12 cellular contexts compared by ENCODE assay signal in the genomic region with DNA sequence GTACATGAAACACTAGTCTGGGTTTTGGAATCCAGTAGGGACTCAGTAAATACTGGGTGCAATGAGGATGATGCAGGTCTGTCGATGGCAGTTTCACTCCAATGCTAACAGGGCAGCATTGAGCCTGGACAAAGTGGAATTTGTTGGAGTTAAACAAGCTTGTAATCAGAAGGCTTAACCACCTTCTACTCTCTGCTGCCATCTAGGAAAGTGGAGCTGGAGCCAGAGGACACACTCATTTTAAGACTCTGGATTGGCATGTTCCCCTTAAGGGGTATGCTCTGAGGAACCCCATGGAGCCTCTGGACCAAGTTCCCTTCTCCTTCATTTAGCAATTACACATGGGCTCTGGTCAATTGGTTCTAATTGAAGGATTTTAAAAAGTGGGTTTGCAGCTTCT.
DNase-seq lines count a peak whose midpoint lies in the region; TF ChIP-seq lines count a peak whose summit lies in the region.
"Had no signal": no experiment of that assay in that cellular context is flagged by ENCODE, and none has a peak within 500 bp of the region (broad histone marks: within the 10 kb centered on the region; RNA-seq: fewer than 3 reads in every experiment).

No MANE protein-coding gene starts in this region.

- no peaks in the 10 kb centered on the region for H3K27me3 ChIP-seq in SJCRH30
- H3K27me3 ChIP-seq: tibial artery had no signal

- H4K20me1 ChIP-seq in OCI-LY7 (ENCODE audit: insufficient read depth, low read length), result no peaks in the 10 kb centered on the region

- no peaks in the 10 kb centered on the region for H3K4me1 ChIP-seq in OCI-LY7 (ENCODE audit: insufficient read depth, low read length, poor library complexity, severe bottlenecking)
- no peaks in the 10 kb centered on the region for H3K4me1 ChIP-seq in SJCRH30
- H3K4me1 ChIP-seq: A549 had no signal

- H3K27ac Mint-ChIP-seq in progenitor cell of endocrine pancreas, result no peak overlapping the region
- H3K27ac Mint-ChIP-seq: natural killer cell had no signal

- H3K36me3 ChIP-seq in OCI-LY7 (ENCODE audit: insufficient read depth, low read length) (no peaks in the 10 kb centered on the region), SJCRH30 (no peaks in the 10 kb centered on the region)
- H3K36me3 ChIP-seq: tibial artery had no signal

- intact Hi-C loops in OCI-LY7 (cut with micrococcal nuclease; ENCODE audit: unreplicated experiment), result no loop called here

- no peak overlapping the region for H3K27ac ChIP-seq in OCI-LY7 (ENCODE audit: low read depth, low read length, poor library complexity, severe bottlenecking)
- H3K27ac ChIP-seq in SJCRH30, result no peak overlapping the region
- H3K27ac ChIP-seq: A549, tibial artery had no signal

- no peak overlapping the region for H3K4me2 ChIP-seq in OCI-LY7 (ENCODE audit: low read length)
- H3K4me2 ChIP-seq: A549 had no signal

- CTCF ChIA-PET in OCI-LY7 (lab: Charles Lee; ENCODE audit: unreplicated experiment), result no interaction called here

- no peaks in the 10 kb centered on the region for H3K9me3 Mint-ChIP-seq in progenitor cell of endocrine pancreas (ENCODE audit: low read depth)

- no peaks in the 10 kb centered on the region for H3K36me3 Mint-ChIP-seq in progenitor cell of endocrine pancreas (ENCODE audit: insufficient read depth)
- H3K36me3 Mint-ChIP-seq: natural killer cell had no signal

- DNase-seq in NCI-H146 (lab: John Stamatoyannopoulos, UW) (peak; percentile 4), NCI-H146 treated with DMSO at 0.1 percent for 48 hours (lab: John Stamatoyannopoulos, UW; ENCODE audit: unreplicated experiment) (no peak), OCI-LY7 (ENCODE audit: low spot score) (no peak), fibroblast of pulmonary artery (ENCODE audit: low read depth) (peak; percentile 25), progenitor cell of endocrine pancreas (ENCODE audit: low spot score, unreplicated experiment) (no peak), NCI-H510A treated with DMSO at 0.1 percent for 48 hours (lab: John Stamatoyannopoulos, UW) (no peak), SJCRH30 (no peak), mesenteric fat pad (ENCODE audit: low spot score) (no peak)
- DNase-seq: natural killer cell, NCI-H2107, tibial artery had no signal

- no peaks in the 10 kb centered on the region for H3K79me2 ChIP-seq in OCI-LY7 (ENCODE audit: insufficient read depth, low read depth, low read length)

- no peak overlapping the region for H3K4me3 Mint-ChIP-seq in progenitor cell of endocrine pancreas (ENCODE audit: low read depth)
- H3K4me3 Mint-ChIP-seq: natural killer cell had no signal

- TF ChIP-seq CTCF in OCI-LY7 (conservative IDR thresholded peaks at IDR 0.05; ENCODE audit: low read length) (peak; percentile 25; the same call in 1 of the 2 replicates), fibroblast of pulmonary artery (IDR thresholded peaks at IDR 0.05; ENCODE audit: low read length, missing control alignments) (peak; percentile 51), progenitor cell of endocrine pancreas (IDR thresholded peaks at IDR 0.05; ENCODE audit: unreplicated experiment) (peak; percentile 33)

- H3K27me3 Mint-ChIP-seq in progenitor cell of endocrine pancreas, result peaks cover 25% of the 10 kb centered on the region

- BruUV-seq in OCI-LY7 (replicated peaks; lab: Mats Ljungman, UMichigan), result no TSS peak

- no peaks in the 10 kb centered on the region for H3K4me1 Mint-ChIP-seq in progenitor cell of endocrine pancreas (ENCODE audit: low read depth)
- H3K4me1 Mint-ChIP-seq: natural killer cell had no signal

- H3K9me2 ChIP-seq in OCI-LY7 (ENCODE audit: insufficient read depth, low read length), result no peaks in the 10 kb centered on the region

- POLR2A ChIA-PET in OCI-LY7 (lab: Charles Lee), result interaction anchor here (1.8 kb wide), 1 partner anchor 16 kb away, joined by 4 read pairs; no protein-coding TSS in a partner anchor

- no peak overlapping the region for H3K4me3 ChIP-seq in OCI-LY7 (ENCODE audit: low read depth, low read length, poor library complexity, severe bottlenecking)
- H3K4me3 ChIP-seq in fibroblast of pulmonary artery (replicated peaks; ENCODE audit: low read depth, low read length), result no peak overlapping the region
- no peak overlapping the region for H3K4me3 ChIP-seq in SJCRH30
- H3K4me3 ChIP-seq: A549, tibial artery had no signal

- no peak overlapping the region for H2AFZ ChIP-seq in OCI-LY7 (ENCODE audit: low read length)

- H3K9me3 ChIP-seq in OCI-LY7 (ENCODE audit: low read length) (no peaks in the 10 kb centered on the region), SJCRH30 (replicated peaks) (no peaks in the 10 kb centered on the region)
- H3K9me3 ChIP-seq: A549, tibial artery had no signal

Comparison
In these comparisons a context has a peak if more than half of its experiments do, and no peak if none do; other contexts are left out.
1. DNase-seq: peak in NCI-H146 (single experiment) and fibroblast of pulmonary artery (single experiment); none in NCI-H146 treated with DMSO at 0.1 percent for 48 hours (single experiment), OCI-LY7 (single experiment), progenitor cell of endocrine pancreas (single experiment), NCI-H510A treated with DMSO at 0.1 percent for 48 hours (single experiment), SJCRH30 (0 of 2) and mesenteric fat pad (single experiment).
2. Peak in every context shown above with its lines, with median percentiles within 50 percentile points of each other: CTCF ChIP-seq.